26 cellular contexts compared by ENCODE assay signal in genomic region chr6:9532621-9533557, GRCh38.
DNase-seq lines count a peak whose midpoint lies in the region; ATAC-seq and TF ChIP-seq lines count a peak whose summit lies in the region.
"Had no signal": no experiment of that assay in that cellular context is flagged by ENCODE, and none has a peak within 500 bp of the region (broad histone marks: within the 10 kb centered on the region; RNA-seq: fewer than 3 reads in every experiment).

No MANE protein-coding gene starts in this region.

- H3K27ac ChIP-seq in trophoblast cell (ENCODE audit: low read depth, low read length) (peak overlapping the region; percentile 78), GM23338 (ENCODE audit: low read depth) (no peak overlapping the region)
- H3K27ac ChIP-seq: BLaER1 treated with 17β-estradiol and CSF1 and Interleukin-3, amounts not matched to agents 10 nM and 100 nM; KMS-11; stomach; upper lobe of left lung had no signal

- H3K27ac Mint-ChIP-seq in GM23338 = no peak overlapping the region
- H3K27ac Mint-ChIP-seq: nephron progenitor cell, T-cell had no signal

- H4K8ac ChIP-seq in trophoblast cell (ENCODE audit: low read depth, low read length) = no peak overlapping the region

- H3K4me3 ChIP-seq in epithelial cell of esophagus (ENCODE audit: low read length) = no peak overlapping the region
- H3K4me3 ChIP-seq in trophoblast cell (ENCODE audit: low read depth, low read length) = no peak overlapping the region
- no peak overlapping the region for H3K4me3 ChIP-seq in GM23338
- H3K4me3 ChIP-seq: BLaER1 treated with 17β-estradiol and CSF1 and Interleukin-3, amounts not matched to agents 10 nM and 100 nM; stomach; upper lobe of left lung had no signal

- DNase-seq in EL (peak; percentile 36), LHCN-M2 (ENCODE audit: low read depth) (peak; percentile 23), epithelial cell of esophagus (ENCODE audit: low read depth) (peak; percentile 64), trophoblast cell (peak; percentile 91 to 95), GM23338 (ENCODE audit: low spot score) (no peak), NCI-H1694 treated with DMSO at 0.1 percent for 48 hours (lab: John Stamatoyannopoulos, UW) (no peak)
- DNase-seq: activated CD4-positive, alpha-beta T cell treated with anti-CD3 and anti-CD28 coated beads for 48 hours; activated effector memory CD4-positive, alpha-beta T cell treated with anti-CD3 and anti-CD28 coated beads, Interleukin-2, amount 50 U/mL, for 16 hours; central memory CD4-positive, alpha-beta T cell; hypothalamus; kidney glomerular epithelial cell; mesendoderm; NCI-H1105; NCI-H2081 treated with DMSO at 0.1 percent for 48 hours; NCI-H526; nephron progenitor cell; posterior cingulate gyrus; Right ventricle myocardium superior; stimulated activated CD4-positive, alpha-beta T cell treated with anti-CD3 and anti-CD28 coated beads, Interleukin-2, amount 100 ng/mL, for 48 hours; stomach; T-cell; upper lobe of left lung had no signal

- H3K79me1 ChIP-seq in trophoblast cell (ENCODE audit: low read length) = peaks cover 6% of the 10 kb centered on the region

- H4K91ac ChIP-seq in trophoblast cell (ENCODE audit: low read depth, low read length) = no peak overlapping the region

- H3K9me2 ChIP-seq in GM23338 (ENCODE audit: insufficient read depth) = no peaks in the 10 kb centered on the region

- no peaks in the 10 kb centered on the region for H3F3A ChIP-seq in GM23338 (replicated peaks; ENCODE audit: low read depth)

- H4K20me1 ChIP-seq in GM23338 (replicated peaks; ENCODE audit: insufficient read depth) = no peaks in the 10 kb centered on the region
- H4K20me1 ChIP-seq: BLaER1 treated with 17β-estradiol and CSF1 and Interleukin-3, amounts not matched to agents 10 nM and 100 nM had no signal

- no peak overlapping the region for H2BK12ac ChIP-seq in trophoblast cell (ENCODE audit: low read length)

- H3K23ac ChIP-seq in trophoblast cell (ENCODE audit: low read length) = no peak overlapping the region

- H3K4me1 ChIP-seq in trophoblast cell (ENCODE audit: control insufficient read depth in 1 of 2, insufficient read depth in 2 of 2, low read length in 2 of 2) (peaks cover 0 to under 1% of the 10 kb centered on the region in 2 experiments), GM23338 (ENCODE audit: insufficient read depth) (no peaks in the 10 kb centered on the region)
- H3K4me1 ChIP-seq: stomach, upper lobe of left lung had no signal

- no peak overlapping the region for H2AFZ ChIP-seq in trophoblast cell (ENCODE audit: insufficient read depth, low read length, poor library complexity)
- H2AFZ ChIP-seq in GM23338 = no peak overlapping the region

- H3K4ac ChIP-seq in trophoblast cell (ENCODE audit: low read depth, low read length) = no peak overlapping the region

- H3K9ac ChIP-seq in trophoblast cell (ENCODE audit: low read length) = no peak overlapping the region
- H3K9ac ChIP-seq: BLaER1 treated with 17β-estradiol and CSF1 and Interleukin-3, amounts not matched to agents 10 nM and 100 nM; KMS-11 had no signal

- 0 out of 3 replicates have a peak, but pooled peaks cover 2% of the 10 kb centered on the region for H3K36me3 Mint-ChIP-seq in GM23338 (ENCODE audit: low read depth)
- H3K36me3 Mint-ChIP-seq: T-cell had no signal

- no peak overlapping the region for H3K14ac ChIP-seq in trophoblast cell (ENCODE audit: low read length)

- no peaks in the 10 kb centered on the region for H3K4me1 Mint-ChIP-seq in GM23338
- H3K4me1 Mint-ChIP-seq: nephron progenitor cell, T-cell had no signal

- no peak overlapping the region for H2AK5ac ChIP-seq in trophoblast cell (ENCODE audit: low read length)

- no peaks in the 10 kb centered on the region for H3K9me3 ChIP-seq in trophoblast cell (ENCODE audit: insufficient read depth, low read depth, low read length)
- H3K9me3 ChIP-seq: upper lobe of left lung had no signal

- H3K4me2 ChIP-seq in trophoblast cell (ENCODE audit: low read length) (no peak overlapping the region), GM23338 (no peak overlapping the region)
- H3K4me2 ChIP-seq: BLaER1 treated with 17β-estradiol and CSF1 and Interleukin-3, amounts not matched to agents 10 nM and 100 nM; KMS-11 had no signal

- ATAC-seq in GM23338 = no peak
- no peak for ATAC-seq in GM21825 (IDR thresholded peaks at IDR 0.05; ENCODE audit: unreplicated experiment)
- no peak for ATAC-seq in HG03196 (IDR thresholded peaks at IDR 0.05; ENCODE audit: unreplicated experiment)
- ATAC-seq: T-cell had no signal

- H2BK5ac ChIP-seq in trophoblast cell (ENCODE audit: low read depth, low read length, poor library complexity) = no peak overlapping the region

- WGBS in trophoblast cell (ENCODE audit: extremely low coverage, insufficient coverage, insufficient read length) = no CpG with 5 or more reads among the region's 3 CpGs

- H3K9me3 Mint-ChIP-seq in GM23338 = no peaks in the 10 kb centered on the region; the same call in 2 of the 3 replicates

- H2BK120ac ChIP-seq in trophoblast cell (ENCODE audit: insufficient read depth, low read length, poor library complexity) = no peak overlapping the region

- H3K27me3 ChIP-seq in trophoblast cell (ENCODE audit: insufficient read depth, low read length) (no peaks in the 10 kb centered on the region), GM23338 (ENCODE audit: insufficient read depth) (no peaks in the 10 kb centered on the region)
- H3K27me3 ChIP-seq: BLaER1 treated with 17β-estradiol and CSF1 and Interleukin-3, amounts not matched to agents 10 nM and 100 nM; stomach; upper lobe of left lung had no signal

- H3K36me3 ChIP-seq in trophoblast cell (ENCODE audit: control insufficient read depth in 1 of 2, insufficient read depth in 2 of 2, low read length in 2 of 2) (no peaks in the 10 kb centered on the region), GM23338 (ENCODE audit: insufficient read depth) (no peaks in the 10 kb centered on the region)
- H3K36me3 ChIP-seq: BLaER1 treated with 17β-estradiol and CSF1 and Interleukin-3, amounts not matched to agents 10 nM and 100 nM; stomach; upper lobe of left lung had no signal

- no peak overlapping the region for H3K18ac ChIP-seq in trophoblast cell (ENCODE audit: low read length)

- H4K12ac ChIP-seq in trophoblast cell (ENCODE audit: low read depth, low read length) = no peak overlapping the region

- no peak overlapping the region for H3K4me3 Mint-ChIP-seq in GM23338
- H3K4me3 Mint-ChIP-seq: nephron progenitor cell, T-cell had no signal

- TF ChIP-seq CTCF in epithelial cell of esophagus (IDR thresholded peaks at IDR 0.05; ENCODE audit: insufficient read depth, low read depth, low read length, missing control alignments) = no peak
- no peak for TF ChIP-seq CTCF in GM23338 (conservative IDR thresholded peaks at IDR 0.05; ENCODE audit: low read depth in 2 of 2)

- no peaks in the 10 kb centered on the region for H3K27me3 Mint-ChIP-seq in GM23338 (ENCODE audit: insufficient read depth, low read depth, poor library complexity)
- H3K27me3 Mint-ChIP-seq: T-cell had no signal

- H3K79me2 ChIP-seq in trophoblast cell (ENCODE audit: control insufficient read depth, insufficient read depth, low read length, poor library complexity) (no peaks in the 10 kb centered on the region), GM23338 (replicated peaks; ENCODE audit: insufficient read depth) (no peaks in the 10 kb centered on the region)

TF ChIP-seq in GM23338, 12 proteins besides CTCF, POLR2A, EP300 and RAD21 (continues in another document):
- TF ChIP-seq ETS1 (IDR thresholded peaks at IDR 0.05) (no peak), ZNF331 (CRISPR knock-in tag; IDR thresholded peaks at IDR 0.05; ENCODE audit: low read depth) (no peak), EZH2phosphoT487 (IDR thresholded peaks at IDR 0.05; ENCODE audit: unreplicated experiment) (no peak)

Comparison
In these comparisons a context has a peak if more than half of its experiments do, and no peak if none do; other contexts are left out.
1. DNase-seq: peak in EL (single experiment), LHCN-M2 (single experiment), epithelial cell of esophagus (single experiment) and trophoblast cell (2 of 2); none in GM23338 (single experiment) and NCI-H1694 treated with DMSO at 0.1 percent for 48 hours (single experiment).